In genomic region chr7:152176797-152177196, GRCh38 we compare ENCODE assay signal across 13 cellular contexts.
DNase-seq lines count a peak whose midpoint lies in the region; ATAC-seq and TF ChIP-seq lines count a peak whose summit lies in the region.
"Had no signal": no experiment of that assay in that cellular context is flagged by ENCODE, and none has a peak within 500 bp of the region (broad histone marks: within the 10 kb centered on the region; RNA-seq: fewer than 3 reads in every experiment).

No MANE protein-coding gene starts in this region.

- ATAC-seq in HG02610 (IDR thresholded peaks at IDR 0.05; ENCODE audit: unreplicated experiment) (peak; percentile 71), HG03565 (IDR thresholded peaks at IDR 0.05; ENCODE audit: unreplicated experiment) (peak; percentile 72), foreskin keratinocyte (no peak)

- peaks cover 49% of the 10 kb centered on the region for H3K36me3 Mint-ChIP-seq in HFFc6 (ENCODE audit: low read depth)

- no peak overlapping the region for H2AFZ ChIP-seq in mammary epithelial cell (ENCODE audit: low read depth, low read length)

- H3K27ac Mint-ChIP-seq in HFFc6 = no peak overlapping the region

- peaks cover 28% of the 10 kb centered on the region for H3K4me1 Mint-ChIP-seq in HFFc6 (ENCODE audit: low read depth)

- WGBS in mammary epithelial cell (ENCODE audit: low coverage, missing lambda C conversion rate) = 96% methylated on average over 2 of the region's 2 CpGs

- no peaks in the 10 kb centered on the region for H3K9me3 Mint-ChIP-seq in HFFc6

- in situ Hi-C loops in mammary epithelial cell (cut with MboI; ENCODE audit: low sequenced_read_pairs in 2 of 2) = no loop called here

- DNase-seq in mammary epithelial cell (no peak), breast epithelium (ENCODE audit: low spot score in 2 of 2) (no peak), HFFc6 (no peak), cortex of kidney (lab: John Stamatoyannopoulos, UW) (no peak), substantia nigra (lab: John Stamatoyannopoulos, UW) (no peak), foreskin keratinocyte (no peak)
- DNase-seq: esophagus squamous epithelium, NCI-H1694 treated with DMSO at 0.1 percent for 48 hours, T-helper 9 cell, uterus had no signal

- no peak overlapping the region for H3K9ac ChIP-seq in mammary epithelial cell (ENCODE audit: insufficient read depth, low read length)

- H3K4me3 ChIP-seq in mammary epithelial cell (replicated peaks in 1 of 3; ENCODE audit: insufficient read depth in 1 of 3, low read depth in 2 of 3, low read length in 3 of 3) (no peak overlapping the region), breast epithelium (no peak overlapping the region)
- H3K4me3 ChIP-seq: cardiac muscle cell, esophagus squamous epithelium, uterus had no signal

- no peaks in the 10 kb centered on the region; the same call in 1 of the 2 replicates for H3K27me3 Mint-ChIP-seq in HFFc6 (ENCODE audit: insufficient read depth)

- H3K9me3 ChIP-seq in mammary epithelial cell (replicated peaks; ENCODE audit: insufficient read depth, low read length) (no peaks in the 10 kb centered on the region), breast epithelium (no peaks in the 10 kb centered on the region)
- H3K9me3 ChIP-seq: esophagus squamous epithelium, uterus had no signal

- H3K4me3 Mint-ChIP-seq in HFFc6 = no peak overlapping the region

- no peaks in the 10 kb centered on the region for H3K4me1 ChIP-seq in mammary epithelial cell (ENCODE audit: insufficient read depth, low read length)
- H3K4me1 ChIP-seq in breast epithelium = no peaks in the 10 kb centered on the region
- no peaks in the 10 kb centered on the region for H3K4me1 ChIP-seq in foreskin keratinocyte
- H3K4me1 ChIP-seq: esophagus squamous epithelium, uterus had no signal

- H4K20me1 ChIP-seq in mammary epithelial cell (ENCODE audit: insufficient read depth, low read length) = no peaks in the 10 kb centered on the region

- H3K79me2 ChIP-seq in mammary epithelial cell (ENCODE audit: insufficient read depth, low read length) = no peaks in the 10 kb centered on the region

- BruUV-seq in mammary epithelial cell (replicated peaks; lab: Mats Ljungman, UMichigan) = TSS peak; percentile 43

- dilution Hi-C loops in mammary epithelial cell (cut with HindIII; ENCODE audit: low sequenced_read_pairs) = no loop called here

- H3K36me3 ChIP-seq in mammary epithelial cell (ENCODE audit: insufficient read depth, low read length) (peaks cover 16% of the 10 kb centered on the region), breast epithelium (no peaks in the 10 kb centered on the region)
- H3K36me3 ChIP-seq: uterus had no signal

- intact Hi-C loops in mammary epithelial cell (cut with micrococcal nuclease) (no loop called here), breast epithelium (cut with DNase I; ENCODE audit: low total_unique reads) (no loop called here)

- CTCF ChIA-PET in mammary epithelial cell (lab: Charles Lee; ENCODE audit: low non-redundant PET) = no interaction called here

- H3K27ac ChIP-seq in mammary epithelial cell (ENCODE audit: insufficient read depth, low read depth, low read length) (no peak overlapping the region), breast epithelium (no peak overlapping the region), substantia nigra (ENCODE audit: low read depth, low read length, poor library complexity, severe bottlenecking) (no peak overlapping the region), foreskin keratinocyte (no peak overlapping the region)
- H3K27ac ChIP-seq: cardiac muscle cell, esophagus squamous epithelium, uterus had no signal

- H3K4me2 ChIP-seq in mammary epithelial cell (ENCODE audit: insufficient read depth, low read depth, low read length) = no peak overlapping the region

- no peak for TF ChIP-seq CTCF in mammary epithelial cell (conservative IDR thresholded peaks at IDR 0.05 in 1 of 2, IDR thresholded peaks at IDR 0.05 in 1 of 2; ENCODE audit: extremely low read depth in 1 of 2, insufficient read depth in 1 of 2, low read depth in 1 of 2, low read length in 2 of 2)
- TF ChIP-seq CTCF in breast epithelium (IDR thresholded peaks at IDR 0.05) = no peak
- TF ChIP-seq CTCF in HFFc6 (IDR thresholded peaks at IDR 0.05) = no peak
- TF ChIP-seq CTCF in foreskin keratinocyte (conservative IDR thresholded peaks at IDR 0.05) = no peak

- TF ChIP-seq POLR2A in breast epithelium (IDR thresholded peaks at IDR 0.05) = no peak

- no peaks in the 10 kb centered on the region for H3K27me3 ChIP-seq in mammary epithelial cell (ENCODE audit: insufficient read depth, low read length)
- H3K27me3 ChIP-seq in breast epithelium = no peaks in the 10 kb centered on the region
- H3K27me3 ChIP-seq in foreskin keratinocyte = no peaks in the 10 kb centered on the region
- H3K27me3 ChIP-seq: cardiac muscle cell, esophagus squamous epithelium, uterus had no signal
